24 cellular contexts compared by ENCODE assay signal in the genomic region with DNA sequence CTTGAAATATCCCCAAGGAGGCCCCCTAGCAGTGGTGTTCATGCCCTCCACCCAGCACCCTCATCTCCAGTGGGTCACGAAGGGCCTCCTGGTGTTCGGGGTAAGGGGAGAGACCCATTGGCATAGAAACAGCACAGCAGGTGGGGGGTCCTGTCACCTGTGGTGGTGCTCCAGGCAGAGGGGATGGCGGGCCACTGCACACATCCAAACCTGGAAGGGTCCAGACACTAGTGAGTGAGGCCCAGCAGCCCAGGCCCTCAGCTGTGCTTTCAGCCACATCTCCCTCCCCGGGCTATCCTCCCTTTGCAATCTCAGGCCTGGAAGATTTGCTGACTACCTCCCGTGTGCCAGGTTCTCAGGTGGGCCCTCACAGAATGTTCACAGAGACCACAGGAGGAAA. TPM values are rescaled to one million over a fixed set of nuclear protein-coding genes. Genes with fewer than 3 reads are reported as not detected.
"Had no signal": no experiment of that assay in that cellular context is flagged by ENCODE, and none has a peak within 500 bp of the region (broad histone marks: within the 10 kb centered on the region; RNA-seq: fewer than 3 reads in every experiment).

No MANE protein-coding gene starts in this region.

- ATAC-seq: left ventricle myocardium superior; pancreas; psoas muscle; stimulated activated naive CD8-positive, alpha-beta T cell treated with anti-CD3 and anti-CD28 coated beads, Interleukin-15, Interleukin-2, amounts not matched to agents 100 U/mL and 50 U/mL, for 24 hours had no signal

- H3K4me3 ChIP-seq: esophagus squamous epithelium, pancreas, psoas muscle, spleen, upper lobe of left lung had no signal

- H3K27me3 Mint-ChIP-seq: activated CD4-positive, alpha-beta T cell treated with anti-CD3 and anti-CD28 coated beads, Interleukin-2, amount 10 ng/mL, durations not matched to agents 24 days and 14 days; activated naive CD8-positive, alpha-beta T cell treated with anti-CD3 and anti-CD28 coated beads, Interleukin-2, amount 10 ng/mL, durations not matched to agents 7 days and 5 days; naive B cell had no signal

- H3K27ac ChIP-seq: pancreas, psoas muscle, upper lobe of left lung had no signal

- DNase-seq: activated CD4-positive, CD25-positive, alpha-beta regulatory T cell treated with anti-CD3 and anti-CD28 coated beads, Interleukin-2, amount 50 U/mL, for 72 hours; activated gamma-delta T cell; activated naive CD8-positive, alpha-beta T cell treated with anti-CD3 and anti-CD28 coated beads, Interleukin-2, amount 10 ng/mL, durations not matched to agents 7 days and 5 days; activated T-cell treated with anti-CD3 and anti-CD28 coated beads, Interleukin-2, amount 50 U/mL, for 1 hour; dermis blood vessel endothelial cell; effector CD4-positive, alpha-beta T cell; esophagus squamous epithelium; glutamatergic neuron; left ventricle myocardium superior; nephron progenitor cell; pancreas; psoas muscle; SK-N-SH; stimulated activated naive CD8-positive, alpha-beta T cell treated with anti-CD3 and anti-CD28 coated beads, Interleukin-15, Interleukin-2, amounts not matched to agents 100 U/mL and 50 U/mL, for 24 hours; T-helper 17 cell; T1000 had no signal

- H3K27ac Mint-ChIP-seq: activated CD4-positive, alpha-beta memory T cell treated with anti-CD3 and anti-CD28 coated beads, Interleukin-2, amount 10 ng/mL, durations not matched to agents 7 days and 5 days; activated CD4-positive, alpha-beta T cell treated with anti-CD3 and anti-CD28 coated beads, Interleukin-2, amount 10 ng/mL, durations not matched to agents 24 days and 14 days; activated naive CD4-positive, alpha-beta T cell treated with anti-CD3 and anti-CD28 coated beads, Interleukin-2, amount 10 ng/mL, durations not matched to agents 7 days and 5 days; activated naive CD8-positive, alpha-beta T cell treated with anti-CD3 and anti-CD28 coated beads, Interleukin-2, amount 10 ng/mL, durations not matched to agents 7 days and 5 days; activated T-helper 1 cell treated with anti-CD3 and anti-CD28 coated beads, Interleukin-12 subunit alpha, Interleukin-12 subunit beta, Interleukin-2, Interleukin-4 antibody, amounts not matched to agents 30 ng/mL and 10 ng/mL and 1 ng/mL, durations not matched to agents 14 hours and 24 hours and 36 hours; nephron progenitor cell; T-helper 17 cell had no signal

- H3K36me3 Mint-ChIP-seq: activated naive CD4-positive, alpha-beta T cell treated with anti-CD3 and anti-CD28 coated beads, Interleukin-2, amount 10 ng/mL, durations not matched to agents 7 days and 5 days; activated naive CD8-positive, alpha-beta T cell treated with anti-CD3 and anti-CD28 coated beads, Interleukin-2, amount 10 ng/mL, durations not matched to agents 7 days and 5 days; naive B cell had no signal

- H3K4me3 Mint-ChIP-seq: activated CD4-positive, alpha-beta memory T cell treated with anti-CD3 and anti-CD28 coated beads, Interleukin-2, amount 10 ng/mL, durations not matched to agents 7 days and 5 days; activated CD4-positive, alpha-beta T cell treated with anti-CD3 and anti-CD28 coated beads, Interleukin-2, amount 10 ng/mL, durations not matched to agents 24 days and 14 days; activated naive CD4-positive, alpha-beta T cell treated with anti-CD3 and anti-CD28 coated beads, Interleukin-2, amount 10 ng/mL, durations not matched to agents 7 days and 5 days; activated naive CD8-positive, alpha-beta T cell treated with anti-CD3 and anti-CD28 coated beads, Interleukin-2, amount 10 ng/mL, durations not matched to agents 7 days and 5 days; activated T-helper 1 cell treated with anti-CD3 and anti-CD28 coated beads, Interleukin-12 subunit alpha, Interleukin-12 subunit beta, Interleukin-2, Interleukin-4 antibody, amounts not matched to agents 30 ng/mL and 10 ng/mL and 1 ng/mL, durations not matched to agents 14 hours and 24 hours and 36 hours; central memory CD8-positive, alpha-beta T cell; nephron progenitor cell; T-helper 17 cell had no signal

- H3K9me3 Mint-ChIP-seq: activated CD4-positive, alpha-beta memory T cell treated with anti-CD3 and anti-CD28 coated beads, Interleukin-2, amount 10 ng/mL, durations not matched to agents 7 days and 5 days; activated CD4-positive, alpha-beta T cell treated with anti-CD3 and anti-CD28 coated beads, Interleukin-2, amount 10 ng/mL, durations not matched to agents 24 days and 14 days; activated naive CD4-positive, alpha-beta T cell treated with anti-CD3 and anti-CD28 coated beads, Interleukin-2, amount 10 ng/mL, durations not matched to agents 7 days and 5 days; activated naive CD8-positive, alpha-beta T cell treated with anti-CD3 and anti-CD28 coated beads, Interleukin-2, amount 10 ng/mL, durations not matched to agents 7 days and 5 days; activated T-helper 1 cell treated with anti-CD3 and anti-CD28 coated beads, Interleukin-12 subunit alpha, Interleukin-12 subunit beta, Interleukin-2, Interleukin-4 antibody, amounts not matched to agents 30 ng/mL and 10 ng/mL and 1 ng/mL, durations not matched to agents 14 hours and 24 hours and 36 hours; central memory CD8-positive, alpha-beta T cell; nephron progenitor cell had no signal

RNA-seq across cellular contexts. Expression of a gene that starts 59.4 kb away (rescaled TPM):
- total RNA-seq: activated CD4-positive, alpha-beta memory T cell treated with anti-CD3 and anti-CD28 coated beads, Interleukin-2, amount 10 ng/mL, durations not matched to agents 7 days and 5 days; activated CD4-positive, alpha-beta T cell treated with anti-CD3 and anti-CD28 coated beads, Interleukin-2, amount 10 ng/mL, durations not matched to agents 24 days and 14 days; activated naive CD8-positive, alpha-beta T cell treated with anti-CD3 and anti-CD28 coated beads, Interleukin-2, amount 10 ng/mL, durations not matched to agents 7 days and 5 days; activated T-helper 1 cell treated with anti-CD3 and anti-CD28 coated beads, Interleukin-12 subunit alpha, Interleukin-12 subunit beta, Interleukin-2, Interleukin-4 antibody, amounts not matched to agents 30 ng/mL and 10 ng/mL and 1 ng/mL, durations not matched to agents 14 hours and 24 hours and 36 hours; T-helper 17 cell had no signal
